Comparison of ENCODE assay signal across 1 cellular context in the genomic region with DNA sequence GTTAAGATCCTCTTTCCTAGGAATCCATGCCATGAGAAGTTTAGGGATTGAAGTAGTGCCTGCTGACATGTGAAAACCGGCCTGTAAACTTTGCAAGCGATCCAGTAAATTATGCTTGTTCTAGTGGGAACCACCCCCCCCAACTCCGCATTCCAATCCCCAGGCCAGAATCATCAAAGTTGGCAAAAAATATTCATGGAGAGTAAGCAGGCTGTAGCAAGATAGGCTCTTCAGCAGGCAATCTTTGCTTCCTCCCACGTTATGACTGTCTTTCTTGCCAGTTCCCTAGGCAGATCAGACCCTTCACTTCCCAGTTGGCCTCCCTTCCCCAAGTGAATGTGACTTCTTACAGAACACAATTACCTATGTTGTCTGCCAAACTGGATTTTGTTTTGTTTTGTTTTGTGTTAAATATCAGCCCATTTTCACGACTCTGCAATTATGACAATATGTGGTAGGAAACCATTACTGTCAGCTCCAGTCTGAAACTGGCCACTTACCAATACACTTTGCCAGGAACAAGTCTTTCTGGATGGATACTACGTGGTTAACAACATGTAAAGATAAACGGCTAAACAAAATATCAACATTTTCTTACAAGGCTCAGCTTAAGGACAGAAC.
TF ChIP-seq lines count a peak whose summit lies in the region.

No MANE protein-coding gene starts in this region.

TF ChIP-seq in H1, 55 proteins besides CTCF, POLR2A, EP300 and RAD21:
- TF ChIP-seq CEBPB (IDR thresholded peaks at IDR 0.05; ENCODE audit: low read depth, low read length) (no peak), SRF (IDR thresholded peaks at IDR 0.05; ENCODE audit: low read depth, low read length) (no peak), TAF7 (optimal IDR thresholded peaks at IDR 0.05; ENCODE audit: borderline replicate concordance, low read depth, low read length) (no peak), SAP30 (IDR thresholded peaks at IDR 0.05; ENCODE audit: insufficient read depth, insufficient replicate concordance, low read length) (no peak), CHD2 (IDR thresholded peaks at IDR 0.05; ENCODE audit: low read length) (no peak), POLR2AphosphoS5 (IDR thresholded peaks at IDR 0.05; ENCODE audit: low read depth, low read length) (no peak), TAF1 (IDR thresholded peaks at IDR 0.05; ENCODE audit: low read depth, low read length) (no peak), USF2 (IDR thresholded peaks at IDR 0.05; ENCODE audit: low read length) (no peak), SIN3A (conservative IDR thresholded peaks at IDR 0.05 in 1 of 2, IDR thresholded peaks at IDR 0.05 in 1 of 2; ENCODE audit: low read depth in 1 of 2, low read length in 2 of 2) (no peak), SIRT6 (IDR thresholded peaks at IDR 0.05; ENCODE audit: low read length) (no peak)
